ENCODE assay signal across 10 cellular contexts in genomic region chr7:80277434-80278427, GRCh38.
DNase-seq lines count a peak whose midpoint lies in the region; ATAC-seq and TF ChIP-seq lines count a peak whose summit lies in the region.
"Had no signal": no experiment of that assay in that cellular context is flagged by ENCODE, and none has a peak within 500 bp of the region (broad histone marks: within the 10 kb centered on the region; RNA-seq: fewer than 3 reads in every experiment).

No MANE protein-coding gene starts in this region.

- H3K27ac ChIP-seq in HCT116 (ENCODE audit: low read depth, low read length) (peak overlapping the region; percentile 99), SK-N-MC (peak overlapping the region; percentile 92), smooth muscle cell (ENCODE audit: low read depth) (peak overlapping the region; percentile 99)
- H3K27ac ChIP-seq: ovary had no signal

- DNase-seq in HCT116 (ENCODE audit: low read depth, low spot score) = peak; percentile 92
- peak; percentile 91 for DNase-seq in SK-N-MC (ENCODE audit: low read depth, low spot score)
- peak; percentile 71 for DNase-seq in foreskin melanocyte
- DNase-seq in smooth muscle cell (lab: John Stamatoyannopoulos, UW; ENCODE audit: unreplicated experiment) = no peak
- DNase-seq in midbrain (lab: John Stamatoyannopoulos, UW) = no peak
- no peak for DNase-seq in iPS-NIHi11 (ENCODE audit: low spot score)
- DNase-seq: effector CD4-positive, alpha-beta T cell; NCI-H187 treated with DMSO at 0.1 percent for 48 hours; ovary had no signal

- H3K27me3 ChIP-seq in HCT116 (ENCODE audit: insufficient read depth, low read length) (no peaks in the 10 kb centered on the region), smooth muscle cell (ENCODE audit: low read depth) (no peaks in the 10 kb centered on the region)
- H3K27me3 ChIP-seq: ovary had no signal

- peak; percentile 76 for ATAC-seq in HCT116
- ATAC-seq in HG03342 (IDR thresholded peaks at IDR 0.05; ENCODE audit: unreplicated experiment) = no peak

- intact Hi-C loops in HCT116 (cut with micrococcal nuclease) = loop anchor here (5.0 kb wide), 2 partner anchors 140 to 190 kb away; no protein-coding TSS in a partner anchor

- no TSS peak for BruUV-seq in HCT116 (replicated peaks; lab: Mats Ljungman, UMichigan)

- H2AFZ ChIP-seq in HCT116 (ENCODE audit: low read depth, low read length, poor library complexity, severe bottlenecking) (no peak overlapping the region), smooth muscle cell (ENCODE audit: low read depth) (peak overlapping the region; percentile 34)

- RAD21 ChIA-PET in HCT116 (lab: Charles Lee; ENCODE audit: low non-redundant PET in 1 of 2, low total read pairs in 2 of 2, uncharacterized antibody in 2 of 2, unreplicated experiment in 2 of 2) = interaction anchor here in 1 of 2 experiments (0.6 kb wide), 1 partner anchor 87 kb away, joined by 3 read pairs; no protein-coding TSS in a partner anchor

- WGBS in smooth muscle cell (ENCODE audit: low lambda C conversion rate) = 10% methylated on average over 6 of the region's 6 CpGs

- H4K20me1 ChIP-seq in HCT116 (ENCODE audit: insufficient read depth) (no peaks in the 10 kb centered on the region), smooth muscle cell (ENCODE audit: low read depth) (no peaks in the 10 kb centered on the region)

- H3K79me2 ChIP-seq in HCT116 (ENCODE audit: insufficient read depth, low read length) (no peaks in the 10 kb centered on the region), smooth muscle cell (ENCODE audit: low read depth) (no peaks in the 10 kb centered on the region)

- H3K9ac ChIP-seq in HCT116 (ENCODE audit: low read length) (peak overlapping the region; percentile 67), SK-N-MC (ENCODE audit: insufficient read length) (peak overlapping the region; percentile 61), smooth muscle cell (ENCODE audit: low read depth) (peak overlapping the region; percentile 86)

- TF ChIP-seq RAD21 in HCT116 (IDR thresholded peaks at IDR 0.05; ENCODE audit: low read depth) = no peak; the same call in 1 of the 2 replicates

- CTCF ChIA-PET in HCT116 (lab: Charles Lee) = interaction anchor here (1.0 kb wide), 1 partner anchor 218 kb away, joined by 4 read pairs; no protein-coding TSS in a partner anchor

- peaks cover 12% of the 10 kb centered on the region for H3F3A ChIP-seq in smooth muscle cell (ENCODE audit: low read depth)

- peak overlapping the region; percentile 8 to 45; a peak in 3 of 4 replicates for H3K4me3 ChIP-seq in HCT116 (replicated peaks in 1 of 2; ENCODE audit: low read depth in 1 of 2, low read length in 2 of 2)
- peak overlapping the region; percentile 67 for H3K4me3 ChIP-seq in SK-N-MC
- H3K4me3 ChIP-seq in smooth muscle cell = no peak overlapping the region
- H3K4me3 ChIP-seq: ovary had no signal

- TF ChIP-seq CTCF in HCT116 (IDR thresholded peaks at IDR 0.05 in 2 of 3, conservative IDR thresholded peaks at IDR 0.05 in 1 of 3; ENCODE audit: borderline replicate concordance in 1 of 3, insufficient read depth in 1 of 3, low read depth in 2 of 3, low read length in 2 of 3) = no peak
- no peak for TF ChIP-seq CTCF in smooth muscle cell (IDR thresholded peaks at IDR 0.05; ENCODE audit: borderline replicate concordance, insufficient read depth, poor library complexity, severe bottlenecking)

- H3K4me2 ChIP-seq in HCT116 (ENCODE audit: low read length) (peak overlapping the region; percentile 67), smooth muscle cell (peak overlapping the region; percentile 80)

- H3K36me3 ChIP-seq in HCT116 (ENCODE audit: control insufficient read depth in 1 of 2, insufficient read depth in 2 of 2, low read length in 2 of 2) = peaks cover 0 to 2% of the 10 kb centered on the region in 2 experiments; a peak in 1 of 4 replicates
- H3K36me3 ChIP-seq in SK-N-MC (ENCODE audit: insufficient read depth, low read length) = no peaks in the 10 kb centered on the region
- H3K36me3 ChIP-seq in smooth muscle cell (ENCODE audit: low read depth) = no peaks in the 10 kb centered on the region
- H3K36me3 ChIP-seq: ovary had no signal

- TF ChIP-seq POLR2A in HCT116 (IDR thresholded peaks at IDR 0.05; ENCODE audit: borderline replicate concordance, extremely low read depth, insufficient read depth, insufficient read length) = no peak

- H3K9me2 ChIP-seq in HCT116 (ENCODE audit: insufficient read depth) = no peaks in the 10 kb centered on the region

- POLR2A ChIA-PET in HCT116 (lab: Charles Lee) = interaction anchor here (1.7 kb wide), 1 partner anchor 143 kb away, joined by 3 read pairs; the partner anchor contains the start of gene GNAI1

- H3K9me3 ChIP-seq in HCT116 (ENCODE audit: control insufficient read depth in 1 of 2, insufficient read depth in 1 of 2, low read depth in 1 of 2, low read length in 2 of 2) (0 out of 4 replicates have a peak, but pooled peaks cover 0 to 2% of the 10 kb centered on the region in 2 experiments), SK-N-MC (ENCODE audit: low read depth, low read length) (no peaks in the 10 kb centered on the region), smooth muscle cell (replicated peaks; ENCODE audit: low read depth) (no peaks in the 10 kb centered on the region)
- H3K9me3 ChIP-seq: ovary had no signal

- H3K4me1 ChIP-seq in HCT116 (ENCODE audit: control insufficient read depth in 1 of 2, insufficient read depth in 2 of 2, low read length in 2 of 2) (peaks cover 72 to 93% of the 10 kb centered on the region in 2 experiments), smooth muscle cell (ENCODE audit: low read depth) (peaks cover 29% of the 10 kb centered on the region)

TF ChIP-seq in HCT116, 20 proteins besides CTCF, POLR2A, EP300 and RAD21 (continues in another document):
- TF ChIP-seq ELF1 (IDR thresholded peaks at IDR 0.05; ENCODE audit: borderline replicate concordance, low read depth) = peak; percentile 38
- peak; percentile 90 for TF ChIP-seq SP1 (IDR thresholded peaks at IDR 0.05; ENCODE audit: low read depth)
- TF ChIP-seq TCF7L2 (IDR thresholded peaks at IDR 0.05; ENCODE audit: borderline replicate concordance, extremely low read depth, insufficient read depth, insufficient read length) = peak; percentile 94
- peak; percentile 91 for TF ChIP-seq FOSL1 (IDR thresholded peaks at IDR 0.05; ENCODE audit: low read depth)
- TF ChIP-seq REST (IDR thresholded peaks at IDR 0.05; ENCODE audit: low read depth) = no peak
- TF ChIP-seq EZH2 (IDR thresholded peaks at IDR 0.05) = no peak
- TF ChIP-seq CEBPB (IDR thresholded peaks at IDR 0.05; ENCODE audit: low read depth) = peak; percentile 82
- peak; percentile 94 for TF ChIP-seq JUND (IDR thresholded peaks at IDR 0.05)
- TF ChIP-seq EZH2phosphoT487 (IDR thresholded peaks at IDR 0.05; ENCODE audit: borderline replicate concordance) = no peak
- TF ChIP-seq EGR1 (IDR thresholded peaks at IDR 0.05; ENCODE audit: low read depth) = no peak
- TF ChIP-seq MAX (IDR thresholded peaks at IDR 0.05) = peak; percentile 70
- TF ChIP-seq YY1 (IDR thresholded peaks at IDR 0.05; ENCODE audit: extremely low read depth, insufficient replicate concordance, low read depth, low read length) = no peak
- TF ChIP-seq CBX3 (IDR thresholded peaks at IDR 0.05; ENCODE audit: low read depth) = peak; percentile 71
- TF ChIP-seq SRF (IDR thresholded peaks at IDR 0.05; ENCODE audit: low read depth) = peak; percentile 68
- peak; percentile 72 for TF ChIP-seq SIN3A (IDR thresholded peaks at IDR 0.05; ENCODE audit: low read depth)
- no peak for TF ChIP-seq ATF3 (IDR thresholded peaks at IDR 0.05)
- peak; percentile 62; the same call in 1 of the 2 replicates for TF ChIP-seq POLR2AphosphoS5 (IDR thresholded peaks at IDR 0.05; ENCODE audit: low read depth, low read length)
- TF ChIP-seq ZFX (IDR thresholded peaks at IDR 0.05) = no peak

Comparison
In these comparisons a context has a peak if more than half of its experiments do, and no peak if none do; other contexts are left out.
1. DNase-seq: peak in HCT116 (single experiment), SK-N-MC (single experiment) and foreskin melanocyte (single experiment); none in smooth muscle cell (single experiment), midbrain (single experiment) and iPS-NIHi11 (single experiment).
2. Peak in every context shown above with its lines, with median percentiles within 50 percentile points of each other: H3K27ac ChIP-seq and H3K9ac ChIP-seq.